Comparison of ENCODE assay signal across 10 cellular contexts in the genomic region with DNA sequence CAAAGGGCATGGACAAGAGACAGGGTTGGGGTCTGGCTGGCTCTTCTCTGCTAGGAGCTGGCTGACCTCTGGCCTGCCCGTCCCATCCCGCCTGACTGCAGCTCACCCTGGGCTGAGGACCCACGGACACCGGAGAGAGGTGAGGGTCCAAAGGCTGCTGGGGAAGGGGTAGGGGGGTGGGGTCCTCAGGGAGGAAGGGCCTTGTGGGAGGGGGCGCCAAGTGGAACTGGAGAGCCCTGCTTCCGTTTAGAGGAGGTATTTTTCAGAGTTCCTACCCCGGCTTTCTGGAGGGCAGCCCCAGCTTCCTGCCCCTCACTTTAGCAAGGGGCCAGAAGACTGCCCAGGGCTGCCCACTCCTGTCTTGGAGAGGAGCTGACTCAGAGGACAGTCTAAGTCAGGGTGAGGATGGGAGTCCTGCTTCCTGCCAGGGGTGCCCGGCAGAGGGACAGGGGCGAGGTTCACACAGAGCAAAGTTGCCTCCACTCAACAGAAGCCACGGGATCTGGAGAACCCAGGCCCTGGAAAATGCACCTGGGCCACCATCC. TPM values are rescaled to one million over a fixed set of nuclear protein-coding genes. Genes with fewer than 3 reads are reported as not detected.
A peak's percentile ranks its signal among the peaks of the same experiment; 100 is the strongest.
DNase-seq lines count a peak whose midpoint lies in the region; ATAC-seq, FAIRE-seq and TF ChIP-seq lines count a peak whose summit lies in the region.
"Had no signal": no experiment of that assay in that cellular context is flagged by ENCODE, and none has a peak within 500 bp of the region (broad histone marks: within the 10 kb centered on the region; RNA-seq: fewer than 3 reads in every experiment).

No MANE protein-coding gene starts in this region.

- TF ChIP-seq EP300 in K562 (IDR thresholded peaks at IDR 0.05; ENCODE audit: low read length) = no peak

- ATAC-seq in HG03108 (IDR thresholded peaks at IDR 0.05; ENCODE audit: unreplicated experiment) (peak; percentile 9), K562 (peak; percentile 16)

- H3K79me2 ChIP-seq in K562 (ENCODE audit: control insufficient read depth, insufficient read depth, low read length) = no peaks in the 10 kb centered on the region

- 49% methylated on average over 8 of the region's 10 CpGs for WGBS in K562 (ENCODE audit: insufficient coverage, low coverage, missing lambda C conversion rate)
- 84% methylated on average over 10 of the region's 10 CpGs for WGBS in thymus

- CTCF ChIA-PET in activated naive CD4-positive, alpha-beta T cell treated with anti-CD3 and anti-CD28 coated beads for 36 hours (lab: Charles Lee) = interaction anchor here (1.1 to 1.8 kb wide), 2 partner anchors 12 to 77 kb away, joined by 3 to 7 read pairs; no protein-coding TSS in a partner anchor
- CTCF ChIA-PET in K562 (lab: Yijun Ruan, JAX; ENCODE audit: low intra/inter-chr PET ratio) = no interaction called here

- no peak for TF ChIP-seq CTCF in K562 (IDR thresholded peaks at IDR 0.05 in 2 of 3, conservative IDR thresholded peaks at IDR 0.05 in 1 of 3; ENCODE audit: insufficient read depth in 2 of 3, low read depth in 1 of 3, low read length in 3 of 3)

- no peaks in the 10 kb centered on the region for H3K9me3 Mint-ChIP-seq in activated naive CD4-positive, alpha-beta T cell treated with anti-CD3 and anti-CD28 coated beads for 36 hours

- BruUV-seq in K562 (replicated peaks; lab: Mats Ljungman, UMichigan) = no TSS peak

- H3K27ac ChIP-seq in K562 (ENCODE audit: extremely low read depth, low read depth, low read length) (no peak overlapping the region), thymus (ENCODE audit: low read depth) (peak overlapping the region; percentile 61)
- H3K27ac ChIP-seq: HL-60 had no signal

- no peaks in the 10 kb centered on the region; the same call in none of the 2 replicates for H4K20me1 ChIP-seq in K562 (replicated peaks; ENCODE audit: control insufficient read depth, insufficient read depth, low read length)

- peaks cover 19% of the 10 kb centered on the region for H3K4me1 Mint-ChIP-seq in activated naive CD4-positive, alpha-beta T cell treated with anti-CD3 and anti-CD28 coated beads for 36 hours (ENCODE audit: low read depth)

- no peaks in the 10 kb centered on the region for H3K27me3 Mint-ChIP-seq in activated naive CD4-positive, alpha-beta T cell treated with anti-CD3 and anti-CD28 coated beads for 36 hours (ENCODE audit: low read depth)

- POLR2A ChIA-PET in K562 (lab: Yijun Ruan, JAX) = interaction anchor here (0.6 to 1.3 kb wide), 5 partner anchors 10 to 24 kb away, joined by 3 to 5 read pairs (median 3); no protein-coding TSS in a partner anchor

- TF ChIP-seq POLR2A in K562 (conservative IDR thresholded peaks at IDR 0.05) = no peak

- H3K4me2 ChIP-seq in K562 (ENCODE audit: insufficient read depth, low read length) = no peak overlapping the region

- no peak for FAIRE-seq in K562 (lab: Jason Lieb, UNC)

- no peaks in the 10 kb centered on the region for H3K9me1 ChIP-seq in K562 (ENCODE audit: control insufficient read depth, insufficient read depth, low read length)

- intact Hi-C loops in activated naive CD4-positive, alpha-beta T cell treated with anti-CD3 and anti-CD28 coated beads for 36 hours (cut with micrococcal nuclease) = no loop called here
- intact Hi-C loops in K562 (cut with micrococcal nuclease) = no loop called here

- H3K4me1 ChIP-seq in K562 (replicated peaks in 1 of 2; ENCODE audit: control insufficient read depth in 2 of 2, insufficient read depth in 2 of 2, low read length in 2 of 2) = peaks cover 5 to 47% of the 10 kb centered on the region in 2 experiments; a peak in 3 of 5 replicates
- H3K4me1 ChIP-seq in thymus (ENCODE audit: control insufficient read depth, insufficient read depth, low read length) = peaks cover 8% of the 10 kb centered on the region

- H3K4me3 ChIP-seq in K562 = no peak overlapping the region
- no peak overlapping the region for H3K4me3 ChIP-seq in thymus (ENCODE audit: low read length)

- no peak for TF ChIP-seq RAD21 in K562 (CRISPR knock-in tag; conservative IDR thresholded peaks at IDR 0.05 in 1 of 2, IDR thresholded peaks at IDR 0.05 in 1 of 2)

- H3K27ac Mint-ChIP-seq in activated naive CD4-positive, alpha-beta T cell treated with anti-CD3 and anti-CD28 coated beads for 36 hours = peak overlapping the region; percentile 2

- no peak overlapping the region for H3K4me3 Mint-ChIP-seq in activated naive CD4-positive, alpha-beta T cell treated with anti-CD3 and anti-CD28 coated beads for 36 hours

- H3K27me3 ChIP-seq in K562 (ENCODE audit: control insufficient read depth in 2 of 2, insufficient read depth in 2 of 2, low read length in 2 of 2) (no peaks in the 10 kb centered on the region), thymus (ENCODE audit: control insufficient read depth, insufficient read depth) (peaks cover 3% of the 10 kb centered on the region)

- H3K36me3 ChIP-seq in K562 (ENCODE audit: control insufficient read depth, insufficient read depth, low read length) = peaks cover 30% of the 10 kb centered on the region; the same call in 2 of the 3 replicates
- peaks cover 28% of the 10 kb centered on the region for H3K36me3 ChIP-seq in thymus (ENCODE audit: control insufficient read depth, insufficient read depth)

- H3K9ac ChIP-seq in K562 (ENCODE audit: insufficient read depth in 1 of 2, low read depth in 2 of 2, low read length in 2 of 2) = peak overlapping the region in 1 of 2 experiments; percentile 85; a peak in 2 of 4 replicates

- in situ Hi-C loops in K562 (cut with MboI) = no loop called here

- DNase-seq in activated naive CD4-positive, alpha-beta T cell treated with anti-CD3 and anti-CD28 coated beads for 36 hours = no peak
- no peak for DNase-seq in activated naive CD4-positive, alpha-beta T cell treated with Interleukin-2 at 50 U/mL for 16 hours
- DNase-seq in K562 (ENCODE audit: extremely low read depth in 1 of 4, low spot score in 3 of 4) (no peak), NCI-H1092 treated with DMSO at 0.1 percent for 48 hours (lab: John Stamatoyannopoulos, UW) (no peak), hepatic stellate cell (ENCODE audit: low spot score) (no peak)
- DNase-seq in stimulated activated CD4-positive, alpha-beta T cell treated with anti-CD3 and anti-CD28 coated beads, Interleukin-12 subunit alpha, Interleukin-12 subunit beta, amount 100 ng/mL, for 4 hours = no peak
- DNase-seq: hippocampal formation had no signal

- H3K9me3 ChIP-seq in K562 (replicated peaks; ENCODE audit: control insufficient read depth, insufficient read depth, low read depth, low read length) = no peaks in the 10 kb centered on the region
- no peaks in the 10 kb centered on the region for H3K9me3 ChIP-seq in thymus (ENCODE audit: control insufficient read depth)

- H2AFZ ChIP-seq in K562 (ENCODE audit: low read depth, low read length) = no peak overlapping the region

- no peaks in the 10 kb centered on the region for H3K36me3 Mint-ChIP-seq in activated naive CD4-positive, alpha-beta T cell treated with anti-CD3 and anti-CD28 coated beads for 36 hours (ENCODE audit: low read depth)

RNA-seq across cellular contexts. Expression of a gene that starts 7.1 kb away (rescaled TPM):
- total RNA-seq in activated naive CD4-positive, alpha-beta T cell treated with anti-CD3 and anti-CD28 coated beads for 36 hours = under 1 TPM; 0.48 to 0.52 TPM
- total RNA-seq in K562 (2011; cell fraction: chromatin; rRNA removed; ENCODE audit: low replicate concordance) = 10.2 and 37.1 TPM in 2 replicates
- total RNA-seq in K562 (2011; cell fraction: nucleolus; rRNA removed) = 31.2 and 41.2 TPM in 2 replicates
- 24.0 and 27.8 TPM in 2 replicates for total RNA-seq in K562 (2011; cell fraction: nucleoplasm; rRNA removed)
- 6.6 and 8.7 TPM in 2 replicates for total RNA-seq in K562 (2014; rRNA removed)
- total RNA-seq in K562 (2014; rRNA removed; fragmentation: Illumina TruSeq; extraction: Trizol) = 1.7 and 2.5 TPM in 2 replicates
- total RNA-seq in K562 (2015; rRNA removed; fragmentation: Illumina TruSeq; extraction: Trizol) = 2.6 and 2.7 TPM in 2 replicates
- total RNA-seq in K562 (2021) = 12.6 and 14.1 TPM in 2 replicates
- polyA plus RNA-seq in K562 (2011; rRNA removed) = 7.2 and 12.7 TPM in 2 replicates
- polyA plus RNA-seq in K562 (2011; cell fraction: cytosol; rRNA removed) = 14.0 and 25.6 TPM in 2 replicates
- polyA plus RNA-seq in K562 (2011; cell fraction: nucleus; rRNA removed) = 41.1 and 66.6 TPM in 2 replicates
- 6.0 and 6.7 TPM in 2 replicates for polyA plus RNA-seq in K562 (2012)
- 8.9 and 16.3 TPM in 2 replicates for polyA plus RNA-seq in K562 (2014; fragmentation: Illumina TruSeq; extraction: Trizol)
- under 1 TPM; 0.56 to 0.80 TPM for polyA plus RNA-seq in K562 (2014; fragmentation: Nextera tagmentation; extraction: Ambion mirVana)
- polyA plus RNA-seq in K562 (2014; rRNA removed) = 12.4 and 15.8 TPM in 2 replicates
- polyA minus RNA-seq in K562 (2011; rRNA and poly(A)+ RNA removed) = 2.7 and 3.1 TPM in 2 replicates
- polyA minus RNA-seq in K562 (2011; cell fraction: cytosol; rRNA and poly(A)+ RNA removed) = 4.4 and 4.6 TPM in 2 replicates
- polyA minus RNA-seq in K562 (2011; cell fraction: nucleus; rRNA and poly(A)+ RNA removed) = 7.1 and 8.6 TPM in 2 replicates
- polyA plus RNA-seq in thymus = 12.2 TPM

RNA-seq across cellular contexts. Expression of a gene that starts 11.9 kb away (rescaled TPM):
- total RNA-seq in activated naive CD4-positive, alpha-beta T cell treated with anti-CD3 and anti-CD28 coated beads for 36 hours = 10 to 100 TPM; 28.6 to 32.5 TPM
- total RNA-seq in K562 (2011; cell fraction: chromatin; rRNA removed; ENCODE audit: low replicate concordance) = 11.5 and 39.4 TPM in 2 replicates
- total RNA-seq in K562 (2011; cell fraction: nucleolus; rRNA removed) = 47.2 and 58.2 TPM in 2 replicates
- 22.8 and 24.3 TPM in 2 replicates for total RNA-seq in K562 (2011; cell fraction: nucleoplasm; rRNA removed)
- total RNA-seq in K562 (2014; rRNA removed) = 43.9 and 48.4 TPM in 2 replicates
- total RNA-seq in K562 (2014; rRNA removed; fragmentation: Illumina TruSeq; extraction: Trizol) = 6.0 and 8.9 TPM in 2 replicates
- total RNA-seq in K562 (2015; rRNA removed; fragmentation: Illumina TruSeq; extraction: Trizol) = 16.2 and 22.5 TPM in 2 replicates
- 33.7 and 37.3 TPM in 2 replicates for total RNA-seq in K562 (2021)
- polyA plus RNA-seq in K562 (2011; rRNA removed) = 14.6 and 16.6 TPM in 2 replicates
- 17.9 and 33.5 TPM in 2 replicates for polyA plus RNA-seq in K562 (2011; cell fraction: cytosol; rRNA removed)
- polyA plus RNA-seq in K562 (2011; cell fraction: nucleus; rRNA removed) = 42.7 and 61.1 TPM in 2 replicates
- 18.8 and 30.4 TPM in 2 replicates for polyA plus RNA-seq in K562 (2012)
- 7.5 and 20.4 TPM in 2 replicates for polyA plus RNA-seq in K562 (2014; fragmentation: Illumina TruSeq; extraction: Trizol)
- 1 to 10 TPM; 1.5 to 3.9 TPM for polyA plus RNA-seq in K562 (2014; fragmentation: Nextera tagmentation; extraction: Ambion mirVana)
- polyA plus RNA-seq in K562 (2014; rRNA removed) = 30.8 and 38.3 TPM in 2 replicates
- 7.6 and 8.4 TPM in 2 replicates for polyA minus RNA-seq in K562 (2011; rRNA and poly(A)+ RNA removed)
- polyA minus RNA-seq in K562 (2011; cell fraction: cytosol; rRNA and poly(A)+ RNA removed) = 15.4 and 23.8 TPM in 2 replicates
- 24.3 and 25.0 TPM in 2 replicates for polyA minus RNA-seq in K562 (2011; cell fraction: nucleus; rRNA and poly(A)+ RNA removed)
- 46.0 TPM for polyA plus RNA-seq in thymus

RNA-seq across cellular contexts. Expression of a gene that starts 22.5 kb away (rescaled TPM):
- under 1 TPM; 0.32 to 0.76 TPM for total RNA-seq in activated naive CD4-positive, alpha-beta T cell treated with anti-CD3 and anti-CD28 coated beads for 36 hours
- total RNA-seq in K562 (2011; cell fraction: chromatin; rRNA removed; ENCODE audit: low replicate concordance) = 1.1 and 7.5 TPM in 2 replicates
- total RNA-seq in K562 (2011; cell fraction: nucleolus; rRNA removed) = 3.9 and 5.7 TPM in 2 replicates
- 3.1 and 4.0 TPM in 2 replicates for total RNA-seq in K562 (2011; cell fraction: nucleoplasm; rRNA removed)
- 1.5 TPM in 1 of 2 replicates, not detected in the other for total RNA-seq in K562 (2014; rRNA removed)
- not detected in 2 replicates for total RNA-seq in K562 (2014; rRNA removed; fragmentation: Illumina TruSeq; extraction: Trizol)
- total RNA-seq in K562 (2015; rRNA removed; fragmentation: Illumina TruSeq; extraction: Trizol) = 0.83 and 1.1 TPM in 2 replicates
- 0.76 and 1.1 TPM in 2 replicates for total RNA-seq in K562 (2021)
- polyA plus RNA-seq in K562 (2011; rRNA removed) = 0.28 TPM in 1 of 2 replicates, not detected in the other
- 0.72 and 0.74 TPM in 2 replicates for polyA plus RNA-seq in K562 (2011; cell fraction: cytosol; rRNA removed)
- 1.00 and 1.8 TPM in 2 replicates for polyA plus RNA-seq in K562 (2011; cell fraction: nucleus; rRNA removed)
- 0.47 and 0.65 TPM in 2 replicates for polyA plus RNA-seq in K562 (2012)
- 0.25 TPM in 1 of 2 replicates, not detected in the other for polyA plus RNA-seq in K562 (2014; fragmentation: Illumina TruSeq; extraction: Trizol)
- not detected for polyA plus RNA-seq in K562 (2014; fragmentation: Nextera tagmentation; extraction: Ambion mirVana)
- polyA plus RNA-seq in K562 (2014; rRNA removed) = not detected in 2 replicates
- polyA minus RNA-seq in K562 (2011; rRNA and poly(A)+ RNA removed) = 0.66 TPM in 1 of 2 replicates, not detected in the other
- polyA minus RNA-seq in K562 (2011; cell fraction: cytosol; rRNA and poly(A)+ RNA removed) = not detected in 2 replicates
- polyA minus RNA-seq in K562 (2011; cell fraction: nucleus; rRNA and poly(A)+ RNA removed) = 4.4 and 5.3 TPM in 2 replicates
- polyA plus RNA-seq in thymus = 0.62 TPM

RNA-seq across cellular contexts. Expression of a gene that starts 44.1 kb away (rescaled TPM):
- total RNA-seq in activated naive CD4-positive, alpha-beta T cell treated with anti-CD3 and anti-CD28 coated beads for 36 hours = under 1 TPM; 0.22 to 0.57 TPM
- 1.4 and 6.4 TPM in 2 replicates for total RNA-seq in K562 (2011; cell fraction: chromatin; rRNA removed; ENCODE audit: low replicate concordance)
- 4.3 and 4.5 TPM in 2 replicates for total RNA-seq in K562 (2011; cell fraction: nucleolus; rRNA removed)
- 2.4 and 2.6 TPM in 2 replicates for total RNA-seq in K562 (2011; cell fraction: nucleoplasm; rRNA removed)
- total RNA-seq in K562 (2014; rRNA removed) (5.4 and 8.0 TPM in 2 replicates), K562 (2014; rRNA removed; fragmentation: Illumina TruSeq; extraction: Trizol) (0.89 and 1.5 TPM in 2 replicates), K562 (2015; rRNA removed; fragmentation: Illumina TruSeq; extraction: Trizol) (2.1 and 2.3 TPM in 2 replicates), K562 (2021) (6.6 and 6.9 TPM in 2 replicates)
- polyA plus RNA-seq in K562 (2011; rRNA removed) (2.5 and 3.9 TPM in 2 replicates), K562 (2014; fragmentation: Illumina TruSeq; extraction: Trizol) (2.9 and 4.0 TPM in 2 replicates), K562 (2014; fragmentation: Nextera tagmentation; extraction: Ambion mirVana) (under 1 TPM; 0.13 to 0.14 TPM), K562 (2014; rRNA removed) (4.3 and 4.9 TPM in 2 replicates), thymus (2.1 TPM)
- polyA plus RNA-seq in K562 (2011; cell fraction: cytosol; rRNA removed) = 4.4 and 9.8 TPM in 2 replicates
- polyA plus RNA-seq in K562 (2011; cell fraction: nucleus; rRNA removed) = 7.2 and 11.0 TPM in 2 replicates
- 3.3 and 3.7 TPM in 2 replicates for polyA plus RNA-seq in K562 (2012)
- 1.6 and 1.7 TPM in 2 replicates for polyA minus RNA-seq in K562 (2011; rRNA and poly(A)+ RNA removed)
- 4.6 and 9.6 TPM in 2 replicates for polyA minus RNA-seq in K562 (2011; cell fraction: cytosol; rRNA and poly(A)+ RNA removed)
- 1.5 and 1.7 TPM in 2 replicates for polyA minus RNA-seq in K562 (2011; cell fraction: nucleus; rRNA and poly(A)+ RNA removed)
